23 cellular contexts compared by ENCODE assay signal in genomic region chr20:46951840-46952497, GRCh38. TPM values are rescaled to one million over a fixed set of nuclear protein-coding genes. Genes with fewer than 3 reads are reported as not detected.
DNase-seq lines count a peak whose midpoint lies in the region; ATAC-seq and TF ChIP-seq lines count a peak whose summit lies in the region.
"Had no signal": no experiment of that assay in that cellular context is flagged by ENCODE, and none has a peak within 500 bp of the region (broad histone marks: within the 10 kb centered on the region; RNA-seq: fewer than 3 reads in every experiment).

No MANE protein-coding gene starts in this region.

- H2BK12ac ChIP-seq in trophoblast cell (ENCODE audit: low read length) = no peak overlapping the region

- H3K23ac ChIP-seq in trophoblast cell (ENCODE audit: low read length) = no peak overlapping the region

- no peak overlapping the region for H3K9ac ChIP-seq in trophoblast cell (ENCODE audit: low read length)

- H3K18ac ChIP-seq in trophoblast cell (ENCODE audit: low read length) = peak overlapping the region; percentile 25

- ATAC-seq in HG03045 (IDR thresholded peaks at IDR 0.05; ENCODE audit: unreplicated experiment) = no peak
- no peak for ATAC-seq in effector memory CD8-positive, alpha-beta T cell (replicated peaks)
- ATAC-seq: activated CD8-positive, alpha-beta memory T cell treated with anti-CD3 and anti-CD28 coated beads, Interleukin-2, amount 10 ng/mL, durations not matched to agents 7 days and 5 days; left ventricle myocardium superior; T-cell had no signal

- TF ChIP-seq CTCF in AG10803 (conservative IDR thresholded peaks at IDR 0.05; ENCODE audit: low read length) (no peak), astrocyte of the spinal cord (IDR thresholded peaks at IDR 0.05; ENCODE audit: low read depth, low read length) (no peak)

- no peaks in the 10 kb centered on the region for H3K9me3 Mint-ChIP-seq in effector memory CD8-positive, alpha-beta T cell

- H3K4me1 Mint-ChIP-seq in effector memory CD8-positive, alpha-beta T cell (ENCODE audit: low read depth in 2 of 2) = no peaks in the 10 kb centered on the region
- H3K4me1 Mint-ChIP-seq: activated B cell treated with CpG ODN at 0.5 μM for 24 hours; activated CD8-positive, alpha-beta memory T cell treated with anti-CD3 and anti-CD28 coated beads, Interleukin-2, amount 10 ng/mL, durations not matched to agents 7 days and 5 days; B cell; T-cell had no signal

- H4K12ac ChIP-seq in trophoblast cell (ENCODE audit: low read depth, low read length) = no peak overlapping the region

- WGBS in trophoblast cell (ENCODE audit: extremely low coverage, insufficient coverage, insufficient read length) = no CpG with 5 or more reads among the region's 10 CpGs

- no peak overlapping the region for H3K27ac ChIP-seq in trophoblast cell (ENCODE audit: low read depth, low read length)

- no peak overlapping the region for H2BK120ac ChIP-seq in trophoblast cell (ENCODE audit: insufficient read depth, low read length, poor library complexity)

- peaks cover 16 to 18% of the 10 kb centered on the region in 2 donors for H3K27me3 Mint-ChIP-seq in effector memory CD8-positive, alpha-beta T cell
- H3K27me3 Mint-ChIP-seq: activated B cell treated with CpG ODN at 0.5 μM for 24 hours had no signal

- no peak overlapping the region for H4K8ac ChIP-seq in trophoblast cell (ENCODE audit: low read depth, low read length)

- H2AK5ac ChIP-seq in trophoblast cell (ENCODE audit: low read length) = no peak overlapping the region

- H3K4me2 ChIP-seq in trophoblast cell (ENCODE audit: low read length) = no peak overlapping the region

- peaks cover 4% of the 10 kb centered on the region for H3K9me3 ChIP-seq in trophoblast cell (ENCODE audit: insufficient read depth, low read depth, low read length)

- H3K4me3 ChIP-seq in AG10803 (ENCODE audit: low read length) (no peak overlapping the region), H7 (ENCODE audit: insufficient read depth, low read depth, low read length) (no peak overlapping the region), astrocyte of the spinal cord (ENCODE audit: low read depth, low read length) (no peak overlapping the region), trophoblast cell (ENCODE audit: low read depth, low read length) (no peak overlapping the region)

- H3K79me2 ChIP-seq in trophoblast cell (ENCODE audit: control insufficient read depth, insufficient read depth, low read length, poor library complexity) = no peaks in the 10 kb centered on the region

- H3K79me1 ChIP-seq in trophoblast cell (ENCODE audit: low read length) = no peaks in the 10 kb centered on the region

- H3K14ac ChIP-seq in trophoblast cell (ENCODE audit: low read length) = no peak overlapping the region

- H3K36me3 Mint-ChIP-seq in effector memory CD8-positive, alpha-beta T cell (ENCODE audit: insufficient read depth) = no peaks in the 10 kb centered on the region
- H3K36me3 Mint-ChIP-seq: activated CD8-positive, alpha-beta memory T cell treated with anti-CD3 and anti-CD28 coated beads, Interleukin-2, amount 10 ng/mL, durations not matched to agents 7 days and 5 days; brain; T-cell had no signal

- H2BK5ac ChIP-seq in trophoblast cell (ENCODE audit: low read depth, low read length, poor library complexity) = no peak overlapping the region

- H3K36me3 ChIP-seq in H7 (replicated peaks; ENCODE audit: control insufficient read depth, insufficient read depth, low read length) = no peaks in the 10 kb centered on the region
- H3K36me3 ChIP-seq in trophoblast cell (ENCODE audit: control insufficient read depth in 1 of 2, insufficient read depth in 2 of 2, low read length in 2 of 2) = no peaks in the 10 kb centered on the region

- peak overlapping the region; percentile 12 for H3K4ac ChIP-seq in trophoblast cell (ENCODE audit: low read depth, low read length)

- H3K27me3 ChIP-seq in H7 (ENCODE audit: control insufficient read depth, insufficient read depth, low read length) = no peaks in the 10 kb centered on the region
- no peaks in the 10 kb centered on the region for H3K27me3 ChIP-seq in trophoblast cell (ENCODE audit: insufficient read depth, low read length)

- H3K27ac Mint-ChIP-seq in effector memory CD8-positive, alpha-beta T cell = no peak overlapping the region
- H3K27ac Mint-ChIP-seq: activated B cell treated with CpG ODN at 0.5 μM for 24 hours; activated CD8-positive, alpha-beta memory T cell treated with anti-CD3 and anti-CD28 coated beads, Interleukin-2, amount 10 ng/mL, durations not matched to agents 7 days and 5 days; B cell; brain; T-cell had no signal

- DNase-seq in AG10803 (ENCODE audit: low read depth) (peak; percentile 47), H7 (peak; percentile 70), astrocyte of the spinal cord (ENCODE audit: low read depth, low spot score) (peak; percentile 24), trophoblast cell (no peak), NOMO-1 treated with DMSO at 0.1 percent for 48 hours (lab: John Stamatoyannopoulos, UW; ENCODE audit: unreplicated experiment) (no peak)
- DNase-seq in effector memory CD8-positive, alpha-beta T cell = no peak
- DNase-seq: activated B cell treated with CpG ODN at 0.5 μM for 24 hours; activated CD8-positive, alpha-beta memory T cell treated with anti-CD3 and anti-CD28 coated beads, Interleukin-2, amount 10 ng/mL, durations not matched to agents 7 days and 5 days; activated naive CD4-positive, alpha-beta T cell; dermis blood vessel endothelial cell; EL; HCEC 1CT; KG1; left ventricle myocardium superior; NCI-H1105; NCI-H2081 treated with DMSO at 0.1 percent for 48 hours; NCI-H510A; nucleus accumbens; Right ventricle myocardium superior; T-cell had no signal

- H3K4me1 ChIP-seq in trophoblast cell (ENCODE audit: control insufficient read depth in 1 of 2, insufficient read depth in 2 of 2, low read length in 2 of 2) = no peaks in the 10 kb centered on the region

- H4K91ac ChIP-seq in trophoblast cell (ENCODE audit: low read depth, low read length) = peak overlapping the region; percentile 4

- in situ Hi-C loops in astrocyte of the spinal cord (cut with HindIII; ENCODE audit: low sequenced_read_pairs) = no loop called here

- no peak overlapping the region for H3K4me3 Mint-ChIP-seq in effector memory CD8-positive, alpha-beta T cell
- H3K4me3 Mint-ChIP-seq: activated B cell treated with CpG ODN at 0.5 μM for 24 hours; activated CD8-positive, alpha-beta memory T cell treated with anti-CD3 and anti-CD28 coated beads, Interleukin-2, amount 10 ng/mL, durations not matched to agents 7 days and 5 days; B cell; brain; T-cell had no signal

- H2AFZ ChIP-seq in trophoblast cell (ENCODE audit: insufficient read depth, low read length, poor library complexity) = no peak overlapping the region

RNA-seq across cellular contexts. Expression of gene EYA2, which starts 57.3 kb away (rescaled TPM):
- 0.41 and 1.7 TPM in 2 replicates for total RNA-seq in H7 (2014; rRNA removed; shearing (Covaris generic))
- polyA plus RNA-seq in trophoblast cell (2013) = 15.1 and 15.8 TPM in 2 replicates
- total RNA-seq: activated CD8-positive, alpha-beta memory T cell treated with anti-CD3 and anti-CD28 coated beads, Interleukin-2, amount 10 ng/mL, durations not matched to agents 7 days and 5 days; dermis blood vessel endothelial cell; T-cell had no signal

Comparison
In these comparisons a context has a peak if more than half of its experiments do, and no peak if none do; other contexts are left out.
1. DNase-seq: peak in AG10803 (single experiment), H7 (single experiment) and astrocyte of the spinal cord (single experiment); none in trophoblast cell (0 of 2), NOMO-1 treated with DMSO at 0.1 percent for 48 hours (single experiment) and effector memory CD8-positive, alpha-beta T cell (0 of 3).